1 cellular context compared by ENCODE assay signal in the genomic region with DNA sequence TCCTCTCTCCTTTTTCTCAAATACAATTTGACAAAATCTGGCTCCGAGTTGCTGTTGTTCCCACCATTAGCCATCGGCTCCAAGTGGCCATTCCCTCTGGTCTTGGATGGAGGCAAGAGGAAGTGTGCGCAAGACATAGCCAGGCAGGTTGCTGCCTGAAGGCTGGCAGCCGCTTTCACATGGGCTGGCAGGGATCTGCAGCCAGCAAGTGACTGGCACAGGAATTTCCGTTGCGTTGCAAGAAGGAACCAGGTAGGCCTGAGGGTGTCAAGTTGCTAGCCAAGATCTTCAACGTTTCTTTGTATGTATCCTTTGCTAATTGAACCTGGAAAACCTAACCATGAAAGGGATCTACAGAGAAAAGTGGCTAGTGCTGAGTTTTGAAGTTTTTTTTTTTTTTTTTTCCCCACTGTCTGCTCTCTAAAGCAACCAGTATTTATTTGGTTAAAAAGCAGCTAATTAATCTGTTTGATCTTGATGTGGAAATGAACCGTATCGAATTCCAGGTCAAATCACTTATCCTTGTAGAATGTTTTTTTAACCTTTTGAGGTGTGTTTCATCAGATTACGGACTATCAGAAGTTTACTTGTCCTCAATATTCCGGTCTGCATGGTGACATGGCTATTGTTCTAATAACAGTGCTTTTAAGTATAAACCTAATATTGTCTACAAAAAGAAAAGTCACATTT.
TF ChIP-seq lines count a peak whose summit lies in the region.

No MANE protein-coding gene starts in this region.

TF ChIP-seq in H1, 55 proteins besides CTCF, POLR2A, EP300 and RAD21 (continued from another document):
- TF ChIP-seq RNF2 (IDR thresholded peaks at IDR 0.05; ENCODE audit: borderline replicate concordance, low read depth, low read length, missing control alignments, poor library complexity, severe bottlenecking) = no peak
- no peak for TF ChIP-seq HDAC6 (IDR thresholded peaks at IDR 0.05; ENCODE audit: low read depth, low read length)
- 0 out of 2 replicates have a peak, but pooled peaks have one; percentile 41 for TF ChIP-seq YY1 (IDR thresholded peaks at IDR 0.05; ENCODE audit: low read depth, low read length)
- no peak for TF ChIP-seq CREB1 (IDR thresholded peaks at IDR 0.05)
- TF ChIP-seq, protein P1, sequence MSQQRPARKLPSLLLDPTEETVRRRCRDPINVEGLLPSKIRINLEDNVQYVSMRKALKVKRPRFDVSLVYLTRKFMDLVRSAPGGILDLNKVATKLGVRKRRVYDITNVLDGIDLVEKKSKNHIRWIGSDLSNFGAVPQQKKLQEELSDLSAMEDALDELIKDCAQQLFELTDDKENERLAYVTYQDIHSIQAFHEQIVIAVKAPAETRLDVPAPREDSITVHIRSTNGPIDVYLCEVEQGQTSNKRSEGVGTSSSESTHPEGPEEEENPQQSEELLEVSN (IDR thresholded peaks at IDR 0.05) = no peak
- no peak for TF ChIP-seq RBBP5 (IDR thresholded peaks at IDR 0.05; ENCODE audit: borderline replicate concordance, low read depth, low read length)
- peak; percentile 46 for TF ChIP-seq ASH2L (IDR thresholded peaks at IDR 0.05; ENCODE audit: low read length)
- TF ChIP-seq TEAD4 (IDR thresholded peaks at IDR 0.05; ENCODE audit: low read depth, low read length) = peak; percentile 53; the same call in 1 of the 2 replicates
- no peak for TF ChIP-seq BACH1 (IDR thresholded peaks at IDR 0.05; ENCODE audit: low read length)
- TF ChIP-seq CBX5 (IDR thresholded peaks at IDR 0.05; ENCODE audit: low read depth, low read length) = no peak
- no peak for TF ChIP-seq BCL11A (IDR thresholded peaks at IDR 0.05; ENCODE audit: low read depth in 2 of 2, low read length in 2 of 2)
- TF ChIP-seq, protein P2, sequence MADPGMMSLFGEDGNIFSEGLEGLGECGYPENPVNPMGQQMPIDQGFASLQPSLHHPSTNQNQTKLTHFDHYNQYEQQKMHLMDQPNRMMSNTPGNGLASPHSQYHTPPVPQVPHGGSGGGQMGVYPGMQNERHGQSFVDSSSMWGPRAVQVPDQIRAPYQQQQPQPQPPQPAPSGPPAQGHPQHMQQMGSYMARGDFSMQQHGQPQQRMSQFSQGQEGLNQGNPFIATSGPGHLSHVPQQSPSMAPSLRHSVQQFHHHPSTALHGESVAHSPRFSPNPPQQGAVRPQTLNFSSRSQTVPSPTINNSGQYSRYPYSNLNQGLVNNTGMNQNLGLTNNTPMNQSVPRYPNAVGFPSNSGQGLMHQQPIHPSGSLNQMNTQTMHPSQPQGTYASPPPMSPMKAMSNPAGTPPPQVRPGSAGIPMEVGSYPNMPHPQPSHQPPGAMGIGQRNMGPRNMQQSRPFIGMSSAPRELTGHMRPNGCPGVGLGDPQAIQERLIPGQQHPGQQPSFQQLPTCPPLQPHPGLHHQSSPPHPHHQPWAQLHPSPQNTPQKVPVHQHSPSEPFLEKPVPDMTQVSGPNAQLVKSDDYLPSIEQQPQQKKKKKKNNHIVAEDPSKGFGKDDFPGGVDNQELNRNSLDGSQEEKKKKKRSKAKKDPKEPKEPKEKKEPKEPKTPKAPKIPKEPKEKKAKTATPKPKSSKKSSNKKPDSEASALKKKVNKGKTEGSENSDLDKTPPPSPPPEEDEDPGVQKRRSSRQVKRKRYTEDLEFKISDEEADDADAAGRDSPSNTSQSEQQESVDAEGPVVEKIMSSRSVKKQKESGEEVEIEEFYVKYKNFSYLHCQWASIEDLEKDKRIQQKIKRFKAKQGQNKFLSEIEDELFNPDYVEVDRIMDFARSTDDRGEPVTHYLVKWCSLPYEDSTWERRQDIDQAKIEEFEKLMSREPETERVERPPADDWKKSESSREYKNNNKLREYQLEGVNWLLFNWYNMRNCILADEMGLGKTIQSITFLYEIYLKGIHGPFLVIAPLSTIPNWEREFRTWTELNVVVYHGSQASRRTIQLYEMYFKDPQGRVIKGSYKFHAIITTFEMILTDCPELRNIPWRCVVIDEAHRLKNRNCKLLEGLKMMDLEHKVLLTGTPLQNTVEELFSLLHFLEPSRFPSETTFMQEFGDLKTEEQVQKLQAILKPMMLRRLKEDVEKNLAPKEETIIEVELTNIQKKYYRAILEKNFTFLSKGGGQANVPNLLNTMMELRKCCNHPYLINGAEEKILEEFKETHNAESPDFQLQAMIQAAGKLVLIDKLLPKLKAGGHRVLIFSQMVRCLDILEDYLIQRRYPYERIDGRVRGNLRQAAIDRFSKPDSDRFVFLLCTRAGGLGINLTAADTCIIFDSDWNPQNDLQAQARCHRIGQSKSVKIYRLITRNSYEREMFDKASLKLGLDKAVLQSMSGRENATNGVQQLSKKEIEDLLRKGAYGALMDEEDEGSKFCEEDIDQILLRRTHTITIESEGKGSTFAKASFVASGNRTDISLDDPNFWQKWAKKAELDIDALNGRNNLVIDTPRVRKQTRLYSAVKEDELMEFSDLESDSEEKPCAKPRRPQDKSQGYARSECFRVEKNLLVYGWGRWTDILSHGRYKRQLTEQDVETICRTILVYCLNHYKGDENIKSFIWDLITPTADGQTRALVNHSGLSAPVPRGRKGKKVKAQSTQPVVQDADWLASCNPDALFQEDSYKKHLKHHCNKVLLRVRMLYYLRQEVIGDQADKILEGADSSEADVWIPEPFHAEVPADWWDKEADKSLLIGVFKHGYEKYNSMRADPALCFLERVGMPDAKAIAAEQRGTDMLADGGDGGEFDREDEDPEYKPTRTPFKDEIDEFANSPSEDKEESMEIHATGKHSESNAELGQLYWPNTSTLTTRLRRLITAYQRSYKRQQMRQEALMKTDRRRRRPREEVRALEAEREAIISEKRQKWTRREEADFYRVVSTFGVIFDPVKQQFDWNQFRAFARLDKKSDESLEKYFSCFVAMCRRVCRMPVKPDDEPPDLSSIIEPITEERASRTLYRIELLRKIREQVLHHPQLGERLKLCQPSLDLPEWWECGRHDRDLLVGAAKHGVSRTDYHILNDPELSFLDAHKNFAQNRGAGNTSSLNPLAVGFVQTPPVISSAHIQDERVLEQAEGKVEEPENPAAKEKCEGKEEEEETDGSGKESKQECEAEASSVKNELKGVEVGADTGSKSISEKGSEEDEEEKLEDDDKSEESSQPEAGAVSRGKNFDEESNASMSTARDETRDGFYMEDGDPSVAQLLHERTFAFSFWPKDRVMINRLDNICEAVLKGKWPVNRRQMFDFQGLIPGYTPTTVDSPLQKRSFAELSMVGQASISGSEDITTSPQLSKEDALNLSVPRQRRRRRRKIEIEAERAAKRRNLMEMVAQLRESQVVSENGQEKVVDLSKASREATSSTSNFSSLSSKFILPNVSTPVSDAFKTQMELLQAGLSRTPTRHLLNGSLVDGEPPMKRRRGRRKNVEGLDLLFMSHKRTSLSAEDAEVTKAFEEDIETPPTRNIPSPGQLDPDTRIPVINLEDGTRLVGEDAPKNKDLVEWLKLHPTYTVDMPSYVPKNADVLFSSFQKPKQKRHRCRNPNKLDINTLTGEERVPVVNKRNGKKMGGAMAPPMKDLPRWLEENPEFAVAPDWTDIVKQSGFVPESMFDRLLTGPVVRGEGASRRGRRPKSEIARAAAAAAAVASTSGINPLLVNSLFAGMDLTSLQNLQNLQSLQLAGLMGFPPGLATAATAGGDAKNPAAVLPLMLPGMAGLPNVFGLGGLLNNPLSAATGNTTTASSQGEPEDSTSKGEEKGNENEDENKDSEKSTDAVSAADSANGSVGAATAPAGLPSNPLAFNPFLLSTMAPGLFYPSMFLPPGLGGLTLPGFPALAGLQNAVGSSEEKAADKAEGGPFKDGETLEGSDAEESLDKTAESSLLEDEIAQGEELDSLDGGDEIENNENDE (IDR thresholded peaks at IDR 0.05; ENCODE audit: insufficient replicate concordance, low read length) = no peak
- peak; percentile 34 for TF ChIP-seq CTBP2 (IDR thresholded peaks at IDR 0.05; ENCODE audit: borderline replicate concordance, insufficient read depth, insufficient read length, low read length)
- no peak for TF ChIP-seq ATF2 (IDR thresholded peaks at IDR 0.05; ENCODE audit: low read length)
- no peak for TF ChIP-seq SRF (IDR thresholded peaks at IDR 0.05; ENCODE audit: low read depth, low read length)
- TF ChIP-seq SP2 (IDR thresholded peaks at IDR 0.05; ENCODE audit: low read length) = no peak
- TF ChIP-seq, protein P3, sequence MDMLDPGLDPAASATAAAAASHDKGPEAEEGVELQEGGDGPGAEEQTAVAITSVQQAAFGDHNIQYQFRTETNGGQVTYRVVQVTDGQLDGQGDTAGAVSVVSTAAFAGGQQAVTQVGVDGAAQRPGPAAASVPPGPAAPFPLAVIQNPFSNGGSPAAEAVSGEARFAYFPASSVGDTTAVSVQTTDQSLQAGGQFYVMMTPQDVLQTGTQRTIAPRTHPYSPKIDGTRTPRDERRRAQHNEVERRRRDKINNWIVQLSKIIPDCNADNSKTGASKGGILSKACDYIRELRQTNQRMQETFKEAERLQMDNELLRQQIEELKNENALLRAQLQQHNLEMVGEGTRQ (IDR thresholded peaks at IDR 0.05; ENCODE audit: low read length) = no peak
